1 cellular context compared by ENCODE assay signal in genomic region chr17:40097931-40098845, GRCh38.
TF ChIP-seq lines count a peak whose summit lies in the region.

No MANE protein-coding gene starts in this region.

TF ChIP-seq in K562, 482 proteins besides CTCF, POLR2A, EP300 and RAD21 (continues in another document):
- TF ChIP-seq, protein P1, sequence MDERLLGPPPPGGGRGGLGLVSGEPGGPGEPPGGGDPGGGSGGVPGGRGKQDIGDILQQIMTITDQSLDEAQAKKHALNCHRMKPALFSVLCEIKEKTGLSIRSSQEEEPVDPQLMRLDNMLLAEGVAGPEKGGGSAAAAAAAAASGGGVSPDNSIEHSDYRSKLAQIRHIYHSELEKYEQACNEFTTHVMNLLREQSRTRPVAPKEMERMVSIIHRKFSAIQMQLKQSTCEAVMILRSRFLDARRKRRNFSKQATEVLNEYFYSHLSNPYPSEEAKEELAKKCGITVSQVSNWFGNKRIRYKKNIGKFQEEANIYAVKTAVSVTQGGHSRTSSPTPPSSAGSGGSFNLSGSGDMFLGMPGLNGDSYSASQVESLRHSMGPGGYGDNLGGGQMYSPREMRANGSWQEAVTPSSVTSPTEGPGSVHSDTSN (CRISPR knock-in tag; IDR thresholded peaks at IDR 0.05; ENCODE audit: low read depth), result no peak
- TF ChIP-seq, protein P1 (tag; conservative IDR thresholded peaks at IDR 0.05; ENCODE audit: low read depth), result no peak
- TF ChIP-seq NR2F6 (CRISPR knock-in tag; IDR thresholded peaks at IDR 0.05) (no peak), HIVEP1 (CRISPR knock-in tag; IDR thresholded peaks at IDR 0.05) (no peak), NR2C1 (IDR thresholded peaks at IDR 0.05) (no peak; the same call in 1 of the 2 replicates), NR2C1 (tag; IDR thresholded peaks at IDR 0.05) (peak; percentile 21; the same call in 1 of the 2 replicates), CCAR2 (IDR thresholded peaks at IDR 0.05; ENCODE audit: low read depth, low read length) (no peak), THAP7 (CRISPR knock-in tag; IDR thresholded peaks at IDR 0.05) (no peak), MCM5 (IDR thresholded peaks at IDR 0.05; ENCODE audit: low read depth) (no peak), CBX5 (IDR thresholded peaks at IDR 0.05; ENCODE audit: borderline replicate concordance, low read depth) (no peak), MTA2 (IDR thresholded peaks at IDR 0.05; ENCODE audit: low read depth) (no peak), EP400 (IDR thresholded peaks at IDR 0.05) (no peak), FUS (optimal IDR thresholded peaks at IDR 0.05; ENCODE audit: low read depth, low read length) (no peak), ZNF740 (CRISPR knock-in tag; IDR thresholded peaks at IDR 0.05) (no peak), ZNF740 (tag; IDR thresholded peaks at IDR 0.05) (no peak), HMGN3 (IDR thresholded peaks at IDR 0.05; ENCODE audit: borderline replicate concordance, extremely low read depth, insufficient read length, low read depth, low read length) (no peak), SPI1 (IDR thresholded peaks at IDR 0.05; ENCODE audit: borderline replicate concordance, low read depth, low read length) (no peak), CREM (IDR thresholded peaks at IDR 0.05; ENCODE audit: low read depth) (no peak), PATZ1 (CRISPR knock-in tag; IDR thresholded peaks at IDR 0.05; ENCODE audit: borderline replicate concordance) (no peak), ZNF282 (CRISPR knock-in tag; IDR thresholded peaks at IDR 0.05) (no peak), MXI1 (IDR thresholded peaks at IDR 0.05; ENCODE audit: low read depth, low read length) (no peak), MED1 (CRISPR knock-in tag; IDR thresholded peaks at IDR 0.05; ENCODE audit: borderline replicate concordance) (no peak), ERF (CRISPR knock-in tag; IDR thresholded peaks at IDR 0.05) (no peak), ZFP30 (CRISPR knock-in tag; IDR thresholded peaks at IDR 0.05; ENCODE audit: borderline replicate concordance) (no peak), PML (IDR thresholded peaks at IDR 0.05; ENCODE audit: low read length) (no peak), SAFB (IDR thresholded peaks at IDR 0.05; ENCODE audit: borderline replicate concordance, low read depth, low read length) (no peak), DMBX1 (CRISPR knock-in tag; IDR thresholded peaks at IDR 0.05; ENCODE audit: borderline replicate concordance) (peak; percentile 50; the same call in 1 of the 2 replicates), POLR2H (tag; IDR thresholded peaks at IDR 0.05; ENCODE audit: low read depth) (no peak), FOXA3 (CRISPR knock-in tag; conservative IDR thresholded peaks at IDR 0.05 in 1 of 2, IDR thresholded peaks at IDR 0.05 in 1 of 2) (no peak), HMG20A (CRISPR knock-in tag; conservative IDR thresholded peaks at IDR 0.05) (no peak), DPF2 (IDR thresholded peaks at IDR 0.05) (no peak), HMBOX1 (IDR thresholded peaks at IDR 0.05) (peak; percentile 5; the same call in 1 of the 2 replicates), RBM17 (IDR thresholded peaks at IDR 0.05; ENCODE audit: borderline replicate concordance, low read depth, low read length) (no peak), ZNF354B (CRISPR knock-in tag; IDR thresholded peaks at IDR 0.05) (no peak), HINFP (tag; conservative IDR thresholded peaks at IDR 0.05; ENCODE audit: low read depth) (peak; percentile 53; the same call in 1 of the 2 replicates)
- TF ChIP-seq, protein P2, sequence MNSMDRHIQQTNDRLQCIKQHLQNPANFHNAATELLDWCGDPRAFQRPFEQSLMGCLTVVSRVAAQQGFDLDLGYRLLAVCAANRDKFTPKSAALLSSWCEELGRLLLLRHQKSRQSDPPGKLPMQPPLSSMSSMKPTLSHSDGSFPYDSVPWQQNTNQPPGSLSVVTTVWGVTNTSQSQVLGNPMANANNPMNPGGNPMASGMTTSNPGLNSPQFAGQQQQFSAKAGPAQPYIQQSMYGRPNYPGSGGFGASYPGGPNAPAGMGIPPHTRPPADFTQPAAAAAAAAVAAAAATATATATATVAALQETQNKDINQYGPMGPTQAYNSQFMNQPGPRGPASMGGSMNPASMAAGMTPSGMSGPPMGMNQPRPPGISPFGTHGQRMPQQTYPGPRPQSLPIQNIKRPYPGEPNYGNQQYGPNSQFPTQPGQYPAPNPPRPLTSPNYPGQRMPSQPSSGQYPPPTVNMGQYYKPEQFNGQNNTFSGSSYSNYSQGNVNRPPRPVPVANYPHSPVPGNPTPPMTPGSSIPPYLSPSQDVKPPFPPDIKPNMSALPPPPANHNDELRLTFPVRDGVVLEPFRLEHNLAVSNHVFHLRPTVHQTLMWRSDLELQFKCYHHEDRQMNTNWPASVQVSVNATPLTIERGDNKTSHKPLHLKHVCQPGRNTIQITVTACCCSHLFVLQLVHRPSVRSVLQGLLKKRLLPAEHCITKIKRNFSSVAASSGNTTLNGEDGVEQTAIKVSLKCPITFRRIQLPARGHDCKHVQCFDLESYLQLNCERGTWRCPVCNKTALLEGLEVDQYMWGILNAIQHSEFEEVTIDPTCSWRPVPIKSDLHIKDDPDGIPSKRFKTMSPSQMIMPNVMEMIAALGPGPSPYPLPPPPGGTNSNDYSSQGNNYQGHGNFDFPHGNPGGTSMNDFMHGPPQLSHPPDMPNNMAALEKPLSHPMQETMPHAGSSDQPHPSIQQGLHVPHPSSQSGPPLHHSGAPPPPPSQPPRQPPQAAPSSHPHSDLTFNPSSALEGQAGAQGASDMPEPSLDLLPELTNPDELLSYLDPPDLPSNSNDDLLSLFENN (IDR thresholded peaks at IDR 0.05; ENCODE audit: low read depth in 2 of 2, low read length in 2 of 2), result no peak
- TF ChIP-seq, protein P3, sequence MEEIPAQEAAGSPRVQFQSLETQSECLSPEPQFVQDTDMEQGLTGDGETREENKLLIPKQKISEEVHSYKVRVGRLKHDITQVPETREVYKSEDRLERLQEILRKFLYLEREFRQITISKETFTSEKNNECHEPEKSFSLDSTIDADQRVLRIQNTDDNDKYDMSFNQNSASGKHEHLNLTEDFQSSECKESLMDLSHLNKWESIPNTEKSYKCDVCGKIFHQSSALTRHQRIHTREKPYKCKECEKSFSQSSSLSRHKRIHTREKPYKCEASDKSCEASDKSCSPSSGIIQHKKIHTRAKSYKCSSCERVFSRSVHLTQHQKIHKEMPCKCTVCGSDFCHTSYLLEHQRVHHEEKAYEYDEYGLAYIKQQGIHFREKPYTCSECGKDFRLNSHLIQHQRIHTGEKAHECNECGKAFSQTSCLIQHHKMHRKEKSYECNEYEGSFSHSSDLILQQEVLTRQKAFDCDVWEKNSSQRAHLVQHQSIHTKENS (CRISPR knock-in tag; IDR thresholded peaks at IDR 0.05), result no peak
- TF ChIP-seq, protein P4, sequence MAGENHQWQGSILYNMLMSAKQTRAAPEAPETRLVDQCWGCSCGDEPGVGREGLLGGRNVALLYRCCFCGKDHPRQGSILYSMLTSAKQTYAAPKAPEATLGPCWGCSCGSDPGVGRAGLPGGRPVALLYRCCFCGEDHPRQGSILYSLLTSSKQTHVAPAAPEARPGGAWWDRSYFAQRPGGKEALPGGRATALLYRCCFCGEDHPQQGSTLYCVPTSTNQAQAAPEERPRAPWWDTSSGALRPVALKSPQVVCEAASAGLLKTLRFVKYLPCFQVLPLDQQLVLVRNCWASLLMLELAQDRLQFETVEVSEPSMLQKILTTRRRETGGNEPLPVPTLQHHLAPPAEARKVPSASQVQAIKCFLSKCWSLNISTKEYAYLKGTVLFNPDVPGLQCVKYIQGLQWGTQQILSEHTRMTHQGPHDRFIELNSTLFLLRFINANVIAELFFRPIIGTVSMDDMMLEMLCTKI (IDR thresholded peaks at IDR 0.05; ENCODE audit: partially characterized antibody), result no peak
- TF ChIP-seq, protein P5, sequence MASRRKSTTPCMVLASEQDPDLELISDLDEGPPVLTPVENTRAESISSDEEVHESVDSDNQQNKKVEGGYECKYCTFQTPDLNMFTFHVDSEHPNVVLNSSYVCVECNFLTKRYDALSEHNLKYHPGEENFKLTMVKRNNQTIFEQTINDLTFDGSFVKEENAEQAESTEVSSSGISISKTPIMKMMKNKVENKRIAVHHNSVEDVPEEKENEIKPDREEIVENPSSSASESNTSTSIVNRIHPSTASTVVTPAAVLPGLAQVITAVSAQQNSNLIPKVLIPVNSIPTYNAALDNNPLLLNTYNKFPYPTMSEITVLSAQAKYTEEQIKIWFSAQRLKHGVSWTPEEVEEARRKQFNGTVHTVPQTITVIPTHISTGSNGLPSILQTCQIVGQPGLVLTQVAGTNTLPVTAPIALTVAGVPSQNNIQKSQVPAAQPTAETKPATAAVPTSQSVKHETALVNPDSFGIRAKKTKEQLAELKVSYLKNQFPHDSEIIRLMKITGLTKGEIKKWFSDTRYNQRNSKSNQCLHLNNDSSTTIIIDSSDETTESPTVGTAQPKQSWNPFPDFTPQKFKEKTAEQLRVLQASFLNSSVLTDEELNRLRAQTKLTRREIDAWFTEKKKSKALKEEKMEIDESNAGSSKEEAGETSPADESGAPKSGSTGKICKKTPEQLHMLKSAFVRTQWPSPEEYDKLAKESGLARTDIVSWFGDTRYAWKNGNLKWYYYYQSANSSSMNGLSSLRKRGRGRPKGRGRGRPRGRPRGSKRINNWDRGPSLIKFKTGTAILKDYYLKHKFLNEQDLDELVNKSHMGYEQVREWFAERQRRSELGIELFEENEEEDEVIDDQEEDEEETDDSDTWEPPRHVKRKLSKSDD (conservative IDR thresholded peaks at IDR 0.05; ENCODE audit: low read length), result no peak
